1 cellular context compared by ENCODE assay signal in genomic region chr15:81544385-81544784, GRCh38.
TF ChIP-seq lines count a peak whose summit lies in the region.

No MANE protein-coding gene starts in this region.

TF ChIP-seq in SK-N-SH treated with all-trans-retinoic acid at 6 μM for 48 hours, 23 proteins besides CTCF, POLR2A, EP300 and RAD21 (continued from another document):
- TF ChIP-seq POU6F1 (CRISPR knock-in tag; IDR thresholded peaks at IDR 0.05; ENCODE audit: borderline replicate concordance, low read depth) (peak; percentile 12; the same call in 1 of the 2 replicates), CREB5 (CRISPR knock-in tag; IDR thresholded peaks at IDR 0.05; ENCODE audit: low read depth) (peak; percentile 95)
